36 cellular contexts compared by ENCODE assay signal in the genomic region with DNA sequence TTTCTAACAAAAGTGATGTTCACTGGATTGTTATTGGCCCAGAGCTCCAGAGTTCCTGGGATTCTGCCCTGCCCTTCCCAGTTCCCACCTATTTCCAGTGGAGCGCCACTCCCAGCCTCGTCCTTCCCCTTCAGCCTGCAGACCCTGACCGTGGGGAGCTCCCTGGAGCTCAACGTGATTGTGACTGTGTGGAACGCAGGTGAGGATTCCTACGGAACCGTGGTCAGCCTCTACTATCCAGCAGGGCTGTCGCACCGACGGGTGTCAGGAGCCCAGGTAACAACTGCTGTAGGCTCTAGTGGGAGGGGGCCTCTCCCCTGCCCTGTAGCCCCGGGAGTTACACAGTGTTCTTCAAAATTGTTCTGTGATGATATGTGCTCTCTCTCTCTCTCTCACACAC. TPM values are rescaled to one million over a fixed set of nuclear protein-coding genes. Genes with fewer than 3 reads are reported as not detected.
"Had no signal": no experiment of that assay in that cellular context is flagged by ENCODE, and none has a peak within 500 bp of the region (broad histone marks: within the 10 kb centered on the region; RNA-seq: fewer than 3 reads in every experiment).

No MANE protein-coding gene starts in this region.

- H3K36me3 ChIP-seq: brain microvascular endothelial cell, esophagus muscularis mucosa, gastrocnemius medialis, heart left ventricle, WERI-Rb-1 had no signal

- H3K4me3 ChIP-seq: esophagus muscularis mucosa, gastrocnemius medialis, heart left ventricle had no signal

- H3K4me3 Mint-ChIP-seq: activated B cell treated with CpG ODN at 0.5 μM for 24 hours; activated CD4-positive, alpha-beta memory T cell treated with anti-CD3 and anti-CD28 coated beads for 36 hours; activated CD8-positive, alpha-beta memory T cell treated with anti-CD3 and anti-CD28 coated beads, Interleukin-2, amount 10 ng/mL, durations not matched to agents 7 days and 5 days; activated CD8-positive, alpha-beta T cell treated with anti-CD3 and anti-CD28 coated beads, Interleukin-2, amount 10 ng/mL, durations not matched to agents 7 days and 5 days; activated naive CD4-positive, alpha-beta T cell treated with anti-CD3 and anti-CD28 coated beads for 36 hours; activated naive CD4-positive, alpha-beta T cell treated with anti-CD3 and anti-CD28 coated beads, Interleukin-2, amount 50 U/mL, for 24 hours; activated T-helper 1 cell treated with anti-CD3 and anti-CD28 coated beads, Interleukin-12 subunit alpha, Interleukin-12 subunit beta, Interleukin-2, Interleukin-4 antibody, amounts not matched to agents 30 ng/mL and 10 ng/mL and 1 ng/mL, durations not matched to agents 14 hours and 24 hours and 36 hours; T-helper 17 cell; T-helper 2 cell treated with Interferon-gamma antibody and Interleukin-4, amounts not matched to agents 5 μg/mL and 100 μg/mL, for 36 hours had no signal

- H3K36me3 Mint-ChIP-seq: activated CD4-positive, alpha-beta memory T cell treated with anti-CD3 and anti-CD28 coated beads for 36 hours; activated naive CD4-positive, alpha-beta T cell treated with anti-CD3 and anti-CD28 coated beads, Interleukin-2, amount 50 U/mL, for 24 hours had no signal

- H3K4me1 ChIP-seq: esophagus muscularis mucosa, foreskin keratinocyte, gastrocnemius medialis, heart left ventricle had no signal

- H3K27me3 Mint-ChIP-seq: activated naive CD4-positive, alpha-beta T cell treated with anti-CD3 and anti-CD28 coated beads, Interleukin-2, amount 50 U/mL, for 24 hours; central memory CD8-positive, alpha-beta T cell; effector memory CD8-positive, alpha-beta T cell had no signal

- H3K27ac ChIP-seq: brain microvascular endothelial cell, esophagus muscularis mucosa, foreskin keratinocyte, gastrocnemius medialis, heart left ventricle, WERI-Rb-1 had no signal

- FAIRE-seq: astrocyte, bronchial epithelial cell, colon had no signal

- H3K9me3 ChIP-seq: gastrocnemius medialis had no signal

- H3K9me3 Mint-ChIP-seq: activated B cell treated with CpG ODN at 0.5 μM for 24 hours; activated CD4-positive, alpha-beta memory T cell treated with anti-CD3 and anti-CD28 coated beads for 36 hours; activated naive CD4-positive, alpha-beta T cell treated with anti-CD3 and anti-CD28 coated beads for 36 hours; activated naive CD4-positive, alpha-beta T cell treated with anti-CD3 and anti-CD28 coated beads, Interleukin-2, amount 50 U/mL, for 24 hours; activated T-helper 1 cell treated with anti-CD3 and anti-CD28 coated beads, Interleukin-12 subunit alpha, Interleukin-12 subunit beta, Interleukin-2, Interleukin-4 antibody, amounts not matched to agents 30 ng/mL and 10 ng/mL and 1 ng/mL, durations not matched to agents 14 hours and 24 hours and 36 hours; central memory CD8-positive, alpha-beta T cell; effector memory CD8-positive, alpha-beta T cell; T-helper 2 cell treated with Interferon-gamma antibody and Interleukin-4, amounts not matched to agents 5 μg/mL and 100 μg/mL, for 36 hours had no signal

- H3K27me3 ChIP-seq: brain microvascular endothelial cell, foreskin keratinocyte, gastrocnemius medialis had no signal

- H3K27ac Mint-ChIP-seq: activated B cell treated with CpG ODN at 0.5 μM for 24 hours; activated CD4-positive, alpha-beta memory T cell treated with anti-CD3 and anti-CD28 coated beads for 36 hours; activated CD8-positive, alpha-beta memory T cell treated with anti-CD3 and anti-CD28 coated beads, Interleukin-2, amount 10 ng/mL, durations not matched to agents 7 days and 5 days; activated naive CD4-positive, alpha-beta T cell treated with anti-CD3 and anti-CD28 coated beads for 36 hours; activated naive CD4-positive, alpha-beta T cell treated with anti-CD3 and anti-CD28 coated beads, Interleukin-2, amount 50 U/mL, for 24 hours; activated T-helper 1 cell treated with anti-CD3 and anti-CD28 coated beads, Interleukin-12 subunit alpha, Interleukin-12 subunit beta, Interleukin-2, Interleukin-4 antibody, amounts not matched to agents 30 ng/mL and 10 ng/mL and 1 ng/mL, durations not matched to agents 14 hours and 24 hours and 36 hours; activated T-helper 2 cell treated with anti-CD3 and anti-CD28 coated beads, Interferon-gamma antibody, Interleukin-2, Interleukin-4, amounts not matched to agents 10 μg/mL and 5 μg/mL and 100 μg/mL, durations not matched to agents 14 hours and 24 hours and 36 hours; T-helper 17 cell; T-helper 2 cell treated with Interferon-gamma antibody and Interleukin-4, amounts not matched to agents 5 μg/mL and 100 μg/mL, for 36 hours had no signal

- DNase-seq: activated B cell treated with CpG ODN at 0.5 μM for 24 hours; activated CD4-positive, alpha-beta memory T cell treated with anti-CD3 and anti-CD28 coated beads for 36 hours; activated CD8-positive, alpha-beta memory T cell treated with anti-CD3 and anti-CD28 coated beads, Interleukin-2, amount 10 ng/mL, durations not matched to agents 7 days and 5 days; activated CD8-positive, alpha-beta memory T cell treated with anti-CD3 and anti-CD28 coated beads, Interleukin-2, amount 50 U/mL, for 4 hours; activated CD8-positive, alpha-beta T cell treated with anti-CD3 and anti-CD28 coated beads, Interleukin-2, amount 10 ng/mL, durations not matched to agents 7 days and 5 days; activated effector memory CD4-positive, alpha-beta T cell treated with anti-CD3 and anti-CD28 coated beads, Interleukin-2, amount 50 U/mL, for 16 hours; activated naive CD4-positive, alpha-beta T cell treated with anti-CD3 and anti-CD28 coated beads for 36 hours; activated T-cell treated with anti-CD3 and anti-CD28 coated beads, Interleukin-2, amount 50 U/mL, for 1 hour; activated T-cell treated with anti-CD3 and anti-CD28 coated beads, Interleukin-2, amount 50 U/mL, for 48 hours; amniotic stem cell; anterior cingulate cortex; brain microvascular endothelial cell; cortex of kidney; dermis blood vessel endothelial cell; effector CD4-positive, alpha-beta T cell; effector memory CD8-positive, alpha-beta T cell; erythroblast; foreskin keratinocyte; gastrocnemius medialis; glutamatergic neuron; heart left ventricle; T-helper 17 cell; T1000; WERI-Rb-1 had no signal

RNA-seq across cellular contexts. Expression of a gene that starts 11.8 kb away (rescaled TPM):
- total RNA-seq: activated B cell treated with CpG ODN at 0.5 μM for 24 hours; activated CD4-positive, alpha-beta memory T cell treated with anti-CD3 and anti-CD28 coated beads for 36 hours; activated CD8-positive, alpha-beta memory T cell treated with anti-CD3 and anti-CD28 coated beads for 36 hours; activated CD8-positive, alpha-beta memory T cell treated with anti-CD3 and anti-CD28 coated beads, Interleukin-2, amount 10 ng/mL, durations not matched to agents 7 days and 5 days; activated CD8-positive, alpha-beta T cell treated with anti-CD3 and anti-CD28 coated beads, Interleukin-2, amount 10 ng/mL, durations not matched to agents 7 days and 5 days; activated naive CD4-positive, alpha-beta T cell treated with anti-CD3 and anti-CD28 coated beads for 36 hours; activated T-helper 1 cell treated with anti-CD3 and anti-CD28 coated beads, Interleukin-12 subunit alpha, Interleukin-12 subunit beta, Interleukin-2, Interleukin-4 antibody, amounts not matched to agents 30 ng/mL and 10 ng/mL and 1 ng/mL, durations not matched to agents 14 hours and 24 hours and 36 hours; activated T-helper 2 cell treated with anti-CD3 and anti-CD28 coated beads, Interferon-gamma antibody, Interleukin-2, Interleukin-4, amounts not matched to agents 10 μg/mL and 5 μg/mL and 100 μg/mL, durations not matched to agents 14 hours and 24 hours and 36 hours; astrocyte; bronchial epithelial cell; cerebellum; dermis blood vessel endothelial cell; foreskin keratinocyte; T-helper 17 cell had no signal
- polyA plus RNA-seq: foreskin keratinocyte had no signal

RNA-seq across cellular contexts. Expression of a gene that starts 23.2 kb away (rescaled TPM):
- total RNA-seq: activated CD4-positive, alpha-beta memory T cell treated with anti-CD3 and anti-CD28 coated beads for 36 hours; activated CD8-positive, alpha-beta memory T cell treated with anti-CD3 and anti-CD28 coated beads for 36 hours; activated naive CD4-positive, alpha-beta T cell treated with anti-CD3 and anti-CD28 coated beads for 36 hours; activated T-helper 1 cell treated with anti-CD3 and anti-CD28 coated beads, Interleukin-12 subunit alpha, Interleukin-12 subunit beta, Interleukin-2, Interleukin-4 antibody, amounts not matched to agents 30 ng/mL and 10 ng/mL and 1 ng/mL, durations not matched to agents 14 hours and 24 hours and 36 hours; astrocyte; bronchial epithelial cell; cardiac septum; cerebellum; dermis blood vessel endothelial cell; foreskin keratinocyte; gastrocnemius medialis; T-helper 17 cell had no signal
- polyA plus RNA-seq: foreskin keratinocyte, heart left ventricle had no signal
